In genomic region chr4:107349266-107349665, GRCh38 we compare ENCODE assay signal across 1 cellular context.
A peak's percentile ranks its signal among the peaks of the same experiment; 100 is the strongest.
TF ChIP-seq lines count a peak whose summit lies in the region.

No MANE protein-coding gene starts in this region.

TF ChIP-seq in H1, 55 proteins besides CTCF, POLR2A, EP300 and RAD21 (continued from another document):
- TF ChIP-seq USF2 (IDR thresholded peaks at IDR 0.05; ENCODE audit: low read length): no peak
- no peak for TF ChIP-seq TBP (IDR thresholded peaks at IDR 0.05; ENCODE audit: low read depth, low read length)
- no peak for TF ChIP-seq BRCA1 (IDR thresholded peaks at IDR 0.05; ENCODE audit: low read depth, low read length)
- TF ChIP-seq SRF (IDR thresholded peaks at IDR 0.05; ENCODE audit: low read depth, low read length): peak; percentile 98
- TF ChIP-seq, protein P1, sequence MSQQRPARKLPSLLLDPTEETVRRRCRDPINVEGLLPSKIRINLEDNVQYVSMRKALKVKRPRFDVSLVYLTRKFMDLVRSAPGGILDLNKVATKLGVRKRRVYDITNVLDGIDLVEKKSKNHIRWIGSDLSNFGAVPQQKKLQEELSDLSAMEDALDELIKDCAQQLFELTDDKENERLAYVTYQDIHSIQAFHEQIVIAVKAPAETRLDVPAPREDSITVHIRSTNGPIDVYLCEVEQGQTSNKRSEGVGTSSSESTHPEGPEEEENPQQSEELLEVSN (IDR thresholded peaks at IDR 0.05): no peak
- TF ChIP-seq TAF1 (IDR thresholded peaks at IDR 0.05; ENCODE audit: low read depth, low read length): 0 out of 2 replicates have a peak, but pooled peaks have one; percentile 20
- no peak for TF ChIP-seq SIX5 (IDR thresholded peaks at IDR 0.05; ENCODE audit: low read depth, low read length)
- no peak for TF ChIP-seq KDM5A (IDR thresholded peaks at IDR 0.05; ENCODE audit: low read length)
- TF ChIP-seq CBX5 (IDR thresholded peaks at IDR 0.05; ENCODE audit: low read depth, low read length): no peak
- no peak for TF ChIP-seq MAFK (IDR thresholded peaks at IDR 0.05; ENCODE audit: low read depth, low read length)
- no peak for TF ChIP-seq RFX5 (IDR thresholded peaks at IDR 0.05; ENCODE audit: borderline replicate concordance, low read depth, low read length)
- TF ChIP-seq RBBP5 (IDR thresholded peaks at IDR 0.05; ENCODE audit: borderline replicate concordance, low read depth, low read length): peak; percentile 75; the same call in 1 of the 2 replicates
- TF ChIP-seq TEAD4 (IDR thresholded peaks at IDR 0.05; ENCODE audit: low read depth, low read length): no peak
- TF ChIP-seq, protein P2, sequence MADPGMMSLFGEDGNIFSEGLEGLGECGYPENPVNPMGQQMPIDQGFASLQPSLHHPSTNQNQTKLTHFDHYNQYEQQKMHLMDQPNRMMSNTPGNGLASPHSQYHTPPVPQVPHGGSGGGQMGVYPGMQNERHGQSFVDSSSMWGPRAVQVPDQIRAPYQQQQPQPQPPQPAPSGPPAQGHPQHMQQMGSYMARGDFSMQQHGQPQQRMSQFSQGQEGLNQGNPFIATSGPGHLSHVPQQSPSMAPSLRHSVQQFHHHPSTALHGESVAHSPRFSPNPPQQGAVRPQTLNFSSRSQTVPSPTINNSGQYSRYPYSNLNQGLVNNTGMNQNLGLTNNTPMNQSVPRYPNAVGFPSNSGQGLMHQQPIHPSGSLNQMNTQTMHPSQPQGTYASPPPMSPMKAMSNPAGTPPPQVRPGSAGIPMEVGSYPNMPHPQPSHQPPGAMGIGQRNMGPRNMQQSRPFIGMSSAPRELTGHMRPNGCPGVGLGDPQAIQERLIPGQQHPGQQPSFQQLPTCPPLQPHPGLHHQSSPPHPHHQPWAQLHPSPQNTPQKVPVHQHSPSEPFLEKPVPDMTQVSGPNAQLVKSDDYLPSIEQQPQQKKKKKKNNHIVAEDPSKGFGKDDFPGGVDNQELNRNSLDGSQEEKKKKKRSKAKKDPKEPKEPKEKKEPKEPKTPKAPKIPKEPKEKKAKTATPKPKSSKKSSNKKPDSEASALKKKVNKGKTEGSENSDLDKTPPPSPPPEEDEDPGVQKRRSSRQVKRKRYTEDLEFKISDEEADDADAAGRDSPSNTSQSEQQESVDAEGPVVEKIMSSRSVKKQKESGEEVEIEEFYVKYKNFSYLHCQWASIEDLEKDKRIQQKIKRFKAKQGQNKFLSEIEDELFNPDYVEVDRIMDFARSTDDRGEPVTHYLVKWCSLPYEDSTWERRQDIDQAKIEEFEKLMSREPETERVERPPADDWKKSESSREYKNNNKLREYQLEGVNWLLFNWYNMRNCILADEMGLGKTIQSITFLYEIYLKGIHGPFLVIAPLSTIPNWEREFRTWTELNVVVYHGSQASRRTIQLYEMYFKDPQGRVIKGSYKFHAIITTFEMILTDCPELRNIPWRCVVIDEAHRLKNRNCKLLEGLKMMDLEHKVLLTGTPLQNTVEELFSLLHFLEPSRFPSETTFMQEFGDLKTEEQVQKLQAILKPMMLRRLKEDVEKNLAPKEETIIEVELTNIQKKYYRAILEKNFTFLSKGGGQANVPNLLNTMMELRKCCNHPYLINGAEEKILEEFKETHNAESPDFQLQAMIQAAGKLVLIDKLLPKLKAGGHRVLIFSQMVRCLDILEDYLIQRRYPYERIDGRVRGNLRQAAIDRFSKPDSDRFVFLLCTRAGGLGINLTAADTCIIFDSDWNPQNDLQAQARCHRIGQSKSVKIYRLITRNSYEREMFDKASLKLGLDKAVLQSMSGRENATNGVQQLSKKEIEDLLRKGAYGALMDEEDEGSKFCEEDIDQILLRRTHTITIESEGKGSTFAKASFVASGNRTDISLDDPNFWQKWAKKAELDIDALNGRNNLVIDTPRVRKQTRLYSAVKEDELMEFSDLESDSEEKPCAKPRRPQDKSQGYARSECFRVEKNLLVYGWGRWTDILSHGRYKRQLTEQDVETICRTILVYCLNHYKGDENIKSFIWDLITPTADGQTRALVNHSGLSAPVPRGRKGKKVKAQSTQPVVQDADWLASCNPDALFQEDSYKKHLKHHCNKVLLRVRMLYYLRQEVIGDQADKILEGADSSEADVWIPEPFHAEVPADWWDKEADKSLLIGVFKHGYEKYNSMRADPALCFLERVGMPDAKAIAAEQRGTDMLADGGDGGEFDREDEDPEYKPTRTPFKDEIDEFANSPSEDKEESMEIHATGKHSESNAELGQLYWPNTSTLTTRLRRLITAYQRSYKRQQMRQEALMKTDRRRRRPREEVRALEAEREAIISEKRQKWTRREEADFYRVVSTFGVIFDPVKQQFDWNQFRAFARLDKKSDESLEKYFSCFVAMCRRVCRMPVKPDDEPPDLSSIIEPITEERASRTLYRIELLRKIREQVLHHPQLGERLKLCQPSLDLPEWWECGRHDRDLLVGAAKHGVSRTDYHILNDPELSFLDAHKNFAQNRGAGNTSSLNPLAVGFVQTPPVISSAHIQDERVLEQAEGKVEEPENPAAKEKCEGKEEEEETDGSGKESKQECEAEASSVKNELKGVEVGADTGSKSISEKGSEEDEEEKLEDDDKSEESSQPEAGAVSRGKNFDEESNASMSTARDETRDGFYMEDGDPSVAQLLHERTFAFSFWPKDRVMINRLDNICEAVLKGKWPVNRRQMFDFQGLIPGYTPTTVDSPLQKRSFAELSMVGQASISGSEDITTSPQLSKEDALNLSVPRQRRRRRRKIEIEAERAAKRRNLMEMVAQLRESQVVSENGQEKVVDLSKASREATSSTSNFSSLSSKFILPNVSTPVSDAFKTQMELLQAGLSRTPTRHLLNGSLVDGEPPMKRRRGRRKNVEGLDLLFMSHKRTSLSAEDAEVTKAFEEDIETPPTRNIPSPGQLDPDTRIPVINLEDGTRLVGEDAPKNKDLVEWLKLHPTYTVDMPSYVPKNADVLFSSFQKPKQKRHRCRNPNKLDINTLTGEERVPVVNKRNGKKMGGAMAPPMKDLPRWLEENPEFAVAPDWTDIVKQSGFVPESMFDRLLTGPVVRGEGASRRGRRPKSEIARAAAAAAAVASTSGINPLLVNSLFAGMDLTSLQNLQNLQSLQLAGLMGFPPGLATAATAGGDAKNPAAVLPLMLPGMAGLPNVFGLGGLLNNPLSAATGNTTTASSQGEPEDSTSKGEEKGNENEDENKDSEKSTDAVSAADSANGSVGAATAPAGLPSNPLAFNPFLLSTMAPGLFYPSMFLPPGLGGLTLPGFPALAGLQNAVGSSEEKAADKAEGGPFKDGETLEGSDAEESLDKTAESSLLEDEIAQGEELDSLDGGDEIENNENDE (IDR thresholded peaks at IDR 0.05; ENCODE audit: insufficient replicate concordance, low read length): no peak
- TF ChIP-seq, protein P3, sequence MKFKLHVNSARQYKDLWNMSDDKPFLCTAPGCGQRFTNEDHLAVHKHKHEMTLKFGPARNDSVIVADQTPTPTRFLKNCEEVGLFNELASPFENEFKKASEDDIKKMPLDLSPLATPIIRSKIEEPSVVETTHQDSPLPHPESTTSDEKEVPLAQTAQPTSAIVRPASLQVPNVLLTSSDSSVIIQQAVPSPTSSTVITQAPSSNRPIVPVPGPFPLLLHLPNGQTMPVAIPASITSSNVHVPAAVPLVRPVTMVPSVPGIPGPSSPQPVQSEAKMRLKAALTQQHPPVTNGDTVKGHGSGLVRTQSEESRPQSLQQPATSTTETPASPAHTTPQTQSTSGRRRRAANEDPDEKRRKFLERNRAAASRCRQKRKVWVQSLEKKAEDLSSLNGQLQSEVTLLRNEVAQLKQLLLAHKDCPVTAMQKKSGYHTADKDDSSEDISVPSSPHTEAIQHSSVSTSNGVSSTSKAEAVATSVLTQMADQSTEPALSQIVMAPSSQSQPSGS (IDR thresholded peaks at IDR 0.05; ENCODE audit: low read length): no peak
- TF ChIP-seq NANOG (IDR thresholded peaks at IDR 0.05; ENCODE audit: insufficient read depth, low read depth, low read length, poor library complexity, severe bottlenecking): no peak
- no peak for TF ChIP-seq SP2 (IDR thresholded peaks at IDR 0.05; ENCODE audit: low read length)
- TF ChIP-seq NRF1 (IDR thresholded peaks at IDR 0.05; ENCODE audit: low read depth, low read length): no peak
- TF ChIP-seq CTBP2 (IDR thresholded peaks at IDR 0.05; ENCODE audit: borderline replicate concordance, insufficient read depth, insufficient read length, low read length): no peak
- TF ChIP-seq, protein P4, sequence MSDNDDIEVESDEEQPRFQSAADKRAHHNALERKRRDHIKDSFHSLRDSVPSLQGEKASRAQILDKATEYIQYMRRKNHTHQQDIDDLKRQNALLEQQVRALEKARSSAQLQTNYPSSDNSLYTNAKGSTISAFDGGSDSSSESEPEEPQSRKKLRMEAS (IDR thresholded peaks at IDR 0.05): no peak
- TF ChIP-seq GABPA (IDR thresholded peaks at IDR 0.05; ENCODE audit: borderline replicate concordance, insufficient read depth, low read length): no peak
- no peak for TF ChIP-seq SP4 (IDR thresholded peaks at IDR 0.05; ENCODE audit: low read length)
- TF ChIP-seq SUZ12 (IDR thresholded peaks at IDR 0.05; ENCODE audit: low read length): no peak
- no peak for TF ChIP-seq ZNF274 (IDR thresholded peaks at IDR 0.05; ENCODE audit: borderline replicate concordance, extremely low read depth, low read length)
- TF ChIP-seq KDM4A (IDR thresholded peaks at IDR 0.05; ENCODE audit: low read depth, low read length, severe bottlenecking): no peak
- TF ChIP-seq SIRT6 (IDR thresholded peaks at IDR 0.05; ENCODE audit: low read length): no peak
- no peak for TF ChIP-seq BCL11A (IDR thresholded peaks at IDR 0.05; ENCODE audit: low read depth in 2 of 2, low read length in 2 of 2)
- no peak for TF ChIP-seq RXRA (IDR thresholded peaks at IDR 0.05; ENCODE audit: insufficient read depth, low read depth, low read length)
- TF ChIP-seq BACH1 (IDR thresholded peaks at IDR 0.05; ENCODE audit: low read length): no peak
- no peak for TF ChIP-seq HDAC2 (IDR thresholded peaks at IDR 0.05; ENCODE audit: borderline replicate concordance in 1 of 2, low read depth in 2 of 2, low read length in 2 of 2)
- no peak for TF ChIP-seq GTF2F1 (IDR thresholded peaks at IDR 0.05; ENCODE audit: borderline replicate concordance, low read depth, low read length)
- TF ChIP-seq SP1 (IDR thresholded peaks at IDR 0.05; ENCODE audit: low read depth, low read length): no peak; the same call in 1 of the 2 replicates
- TF ChIP-seq YY1 (IDR thresholded peaks at IDR 0.05; ENCODE audit: low read depth, low read length): no peak
- TF ChIP-seq TAF7 (optimal IDR thresholded peaks at IDR 0.05; ENCODE audit: borderline replicate concordance, low read depth, low read length): no peak
- TF ChIP-seq EGR1 (IDR thresholded peaks at IDR 0.05; ENCODE audit: borderline replicate concordance, low read depth, low read length): no peak
TF ChIP-seq in H1: peak in this region for 4.
